In the genomic region with DNA sequence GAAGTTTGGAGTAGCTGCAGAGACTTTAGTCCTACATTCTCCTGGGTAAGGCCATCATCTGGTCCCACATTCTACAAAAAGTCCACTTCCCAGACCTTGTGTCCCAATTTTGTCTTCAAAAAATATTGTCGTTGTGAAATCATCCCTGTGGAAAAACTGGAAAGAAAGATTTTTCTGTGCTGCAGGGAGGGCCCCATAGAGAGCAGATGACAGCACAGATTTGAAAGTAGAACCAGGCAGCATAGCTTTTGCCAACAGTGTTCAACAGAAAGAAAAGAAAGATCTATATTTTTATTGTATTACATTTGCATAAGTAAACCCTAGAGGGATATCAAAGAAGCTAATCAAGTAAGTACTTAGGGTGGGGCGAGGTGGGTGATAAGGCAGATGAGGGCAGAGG, we compare ENCODE assay signal across 15 cellular contexts. TPM values are rescaled to one million over a fixed set of nuclear protein-coding genes. Genes with fewer than 3 reads are reported as not detected.
DNase-seq lines count a peak whose midpoint lies in the region; ATAC-seq and TF ChIP-seq lines count a peak whose summit lies in the region.
"Had no signal": no experiment of that assay in that cellular context is flagged by ENCODE, and none has a peak within 500 bp of the region (broad histone marks: within the 10 kb centered on the region; RNA-seq: fewer than 3 reads in every experiment).

No MANE protein-coding gene starts in this region.

- intact Hi-C loops in right cardiac atrium (cut with DNase I): no loop called here
- intact Hi-C loops in cardiac septum (cut with DNase I): no loop called here
- intact Hi-C loops in mucosa of descending colon (cut with DNase I, micrococcal nuclease): no loop called here

- H3K36me3 ChIP-seq in endocrine pancreas (ENCODE audit: control insufficient read depth, insufficient read depth, low read length) (no peaks in the 10 kb centered on the region), mucosa of descending colon (ENCODE audit: low read depth) (no peaks in the 10 kb centered on the region)
- H3K36me3 ChIP-seq: HAP-1 had no signal

- no peak for TF ChIP-seq CTCF in mucosa of descending colon (IDR thresholded peaks at IDR 0.05)

- no peaks in the 10 kb centered on the region for H3K9me3 ChIP-seq in right cardiac atrium (ENCODE audit: control insufficient read depth, low read length)
- H3K9me3 ChIP-seq in endocrine pancreas (ENCODE audit: control insufficient read depth, low read length): no peaks in the 10 kb centered on the region
- no peaks in the 10 kb centered on the region for H3K9me3 ChIP-seq in mucosa of descending colon
- H3K9me3 ChIP-seq: A549, HAP-1 had no signal

- H3K4me1 ChIP-seq in right cardiac atrium (ENCODE audit: control insufficient read depth, insufficient read depth, low read length): no peaks in the 10 kb centered on the region
- peaks cover 7% of the 10 kb centered on the region for H3K4me1 ChIP-seq in endocrine pancreas (ENCODE audit: control insufficient read depth, insufficient read depth, low read length)
- peaks cover 11% of the 10 kb centered on the region for H3K4me1 ChIP-seq in mucosa of descending colon (ENCODE audit: low read depth)
- H3K4me1 ChIP-seq: A549 had no signal

- no peak for DNase-seq in right cardiac atrium
- no peak for DNase-seq in cardiac septum (ENCODE audit: low spot score)
- DNase-seq in mucosa of descending colon: no peak
- DNase-seq in GDM1 (lab: John Stamatoyannopoulos, UW): no peak
- DNase-seq: CD8-positive, alpha-beta T cell; COR-L47; DMS153; DMS79 treated with DMSO at 0.1 percent for 48 hours; EL; GOT3 had no signal

- H3K27me3 ChIP-seq in right cardiac atrium (ENCODE audit: control insufficient read depth, insufficient read depth) (no peaks in the 10 kb centered on the region), endocrine pancreas (ENCODE audit: control insufficient read depth, insufficient read depth, low read length) (no peaks in the 10 kb centered on the region)

- 75% methylated on average over 2 of the region's 2 CpGs for WGBS in right cardiac atrium

- H3K4me3 ChIP-seq in right cardiac atrium (ENCODE audit: low read length) (no peak overlapping the region), endocrine pancreas (ENCODE audit: control insufficient read depth, insufficient read depth, low read length) (no peak overlapping the region), mucosa of descending colon (no peak overlapping the region)
- H3K4me3 ChIP-seq: A549, HAP-1 had no signal

- peak overlapping the region; percentile 45 for H3K27ac ChIP-seq in right cardiac atrium (ENCODE audit: low read length)
- H3K27ac ChIP-seq: A549 had no signal

- ATAC-seq in right cardiac atrium: peak in 1 of 2 donors; percentile 25
- peak; percentile 33 for ATAC-seq in mucosa of descending colon
- ATAC-seq in GM19463 (IDR thresholded peaks at IDR 0.05; ENCODE audit: unreplicated experiment): no peak
- ATAC-seq in HG02571 (IDR thresholded peaks at IDR 0.05; ENCODE audit: unreplicated experiment): no peak
- ATAC-seq: A549; CD8-positive, alpha-beta T cell had no signal

- H3K9ac ChIP-seq in endocrine pancreas (ENCODE audit: control insufficient read depth, insufficient read depth, low read length): peak overlapping the region; percentile 32

RNA-seq across cellular contexts. Expression of gene C1GALT1, which starts 48.3 kb away (rescaled TPM):
- total RNA-seq in right cardiac atrium (10 to 100 TPM; 19.2 to 23.3 (median 20.1) TPM), cardiac septum (20.6 TPM), mucosa of descending colon (10 to 100 TPM; 23.3 to 38.9 (median 30.1) TPM)
- 5.2 TPM for polyA plus RNA-seq in right cardiac atrium
